Comparison of ENCODE assay signal across 34 cellular contexts in genomic region chr2:127309468-127309867, GRCh38. TPM values are rescaled to one million over a fixed set of nuclear protein-coding genes. Genes with fewer than 3 reads are reported as not detected.
DNase-seq lines count a peak whose midpoint lies in the region; ATAC-seq, FAIRE-seq and TF ChIP-seq lines count a peak whose summit lies in the region.
"Had no signal": no experiment of that assay in that cellular context is flagged by ENCODE, and none has a peak within 500 bp of the region (broad histone marks: within the 10 kb centered on the region; RNA-seq: fewer than 3 reads in every experiment).

No MANE protein-coding gene starts in this region.

- H2AFZ ChIP-seq in HepG2 (ENCODE audit: low read length) (no peak overlapping the region), K562 (ENCODE audit: low read depth, low read length) (no peak overlapping the region)

- in situ Hi-C loops in HepG2 (cut with HindIII; ENCODE audit: extremely low pct_ligation_motif_present, low pct_unique_long_range_greater_than_20kb) = no loop called here
- in situ Hi-C loops in K562 (cut with MboI) = no loop called here

- H3K27ac ChIP-seq in HepG2 (ENCODE audit: extremely low read length, insufficient read depth, low read length) (no peak overlapping the region), right lobe of liver (no peak overlapping the region), A549 (no peak overlapping the region), K562 (ENCODE audit: extremely low read depth, low read depth, low read length) (no peak overlapping the region)
- H3K27ac ChIP-seq: 22Rv1; BLaER1; BLaER1 treated with 17β-estradiol and CSF1 and Interleukin-3, amounts not matched to agents 10 nM and 100 nM; C4-2B had no signal

- no peak for FAIRE-seq in HepG2 (lab: Jason Lieb, UNC)
- no peak for FAIRE-seq in A549 (lab: Jason Lieb, UNC)
- FAIRE-seq in K562 (lab: Jason Lieb, UNC) = no peak
- FAIRE-seq: A204.1, D721Med had no signal

- H4K20me1 ChIP-seq in HepG2 (ENCODE audit: insufficient read depth, low read length) = no peaks in the 10 kb centered on the region
- no peaks in the 10 kb centered on the region for H4K20me1 ChIP-seq in K562 (replicated peaks; ENCODE audit: control insufficient read depth, insufficient read depth, low read length)
- H4K20me1 ChIP-seq: BLaER1 had no signal

- CTCF ChIA-PET in HepG2 (lab: Yijun Ruan, JAX; ENCODE audit: low intra/inter-chr PET ratio, low total read pairs) = no interaction called here
- CTCF ChIA-PET in A549 (lab: Yijun Ruan, JAX) = interaction anchor here (0.9 to 1.6 kb wide), 4 partner anchors 10 to 170 kb away, joined by 3 to 9 read pairs (median 4); no protein-coding TSS in a partner anchor
- CTCF ChIA-PET in K562 (lab: Yijun Ruan, JAX; ENCODE audit: low intra/inter-chr PET ratio) = no interaction called here

- H3K27me3 ChIP-seq in HepG2 (ENCODE audit: control insufficient read depth in 1 of 2, insufficient read depth in 2 of 2, low read length in 2 of 2) = no peaks in the 10 kb centered on the region
- H3K27me3 ChIP-seq in right lobe of liver = no peaks in the 10 kb centered on the region
- no peaks in the 10 kb centered on the region for H3K27me3 ChIP-seq in K562 (ENCODE audit: control insufficient read depth in 2 of 2, insufficient read depth in 2 of 2, low read length in 2 of 2)
- H3K27me3 ChIP-seq: BE2C; BLaER1; BLaER1 treated with 17β-estradiol and CSF1 and Interleukin-3, amounts not matched to agents 10 nM and 100 nM had no signal

- H3K4me3 Mint-ChIP-seq in T-helper 17 cell = no peak overlapping the region
- H3K4me3 Mint-ChIP-seq: B cell; CD14-positive monocyte; CD4-positive, alpha-beta memory T cell; CD4-positive, alpha-beta T cell; CD4-positive, CD25-positive, alpha-beta regulatory T cell; CD8-positive, alpha-beta memory T cell; CD8-positive, alpha-beta T cell had no signal

- H3K4me1 Mint-ChIP-seq in T-helper 17 cell = no peaks in the 10 kb centered on the region
- H3K4me1 Mint-ChIP-seq: CD4-positive, alpha-beta memory T cell; CD8-positive, alpha-beta memory T cell had no signal

- H3K9ac ChIP-seq in HepG2 (ENCODE audit: insufficient read depth, low read depth, low read length) (no peak overlapping the region), K562 (ENCODE audit: insufficient read depth in 1 of 2, low read depth in 2 of 2, low read length in 2 of 2) (no peak overlapping the region)
- H3K9ac ChIP-seq: BLaER1; BLaER1 treated with 17β-estradiol and CSF1 and Interleukin-3, amounts not matched to agents 10 nM and 100 nM had no signal

- BruUV-seq in HepG2 (replicated peaks; lab: Mats Ljungman, UMichigan) (no TSS peak), K562 (replicated peaks; lab: Mats Ljungman, UMichigan) (no TSS peak)

- intact Hi-C loops in HepG2 (cut with micrococcal nuclease; ENCODE audit: unreplicated experiment) = no loop called here
- intact Hi-C loops in right lobe of liver (cut with DNase I) = no loop called here
- intact Hi-C loops in K562 (cut with micrococcal nuclease) = no loop called here

- H3K4me2 ChIP-seq in HepG2 (ENCODE audit: low read depth, low read length) (no peak overlapping the region), A549 (no peak overlapping the region), K562 (ENCODE audit: insufficient read depth, low read length) (no peak overlapping the region)
- H3K4me2 ChIP-seq: BLaER1; BLaER1 treated with 17β-estradiol and CSF1 and Interleukin-3, amounts not matched to agents 10 nM and 100 nM had no signal

- no peaks in the 10 kb centered on the region for H3K9me1 ChIP-seq in K562 (ENCODE audit: control insufficient read depth, insufficient read depth, low read length)

- H3K27ac Mint-ChIP-seq in T-helper 17 cell = no peak overlapping the region
- H3K27ac Mint-ChIP-seq: B cell; CD4-positive, alpha-beta T cell; CD4-positive, CD25-positive, alpha-beta regulatory T cell; CD8-positive, alpha-beta memory T cell; CD8-positive, alpha-beta T cell had no signal

- peaks cover 13% of the 10 kb centered on the region for H3K4me1 ChIP-seq in HepG2 (ENCODE audit: insufficient read depth, low read length)
- H3K4me1 ChIP-seq in right lobe of liver = no peaks in the 10 kb centered on the region
- H3K4me1 ChIP-seq in A549 = no peaks in the 10 kb centered on the region
- no peaks in the 10 kb centered on the region for H3K4me1 ChIP-seq in K562 (replicated peaks in 1 of 2; ENCODE audit: control insufficient read depth in 2 of 2, insufficient read depth in 2 of 2, low read length in 2 of 2)
- H3K4me1 ChIP-seq: BE2C, BLaER1 had no signal

- TF ChIP-seq CTCF in HepG2 (CRISPR knock-in tag; IDR thresholded peaks at IDR 0.05) (no peak), right lobe of liver (IDR thresholded peaks at IDR 0.05) (no peak), A549 (IDR thresholded peaks at IDR 0.05) (no peak), K562 (IDR thresholded peaks at IDR 0.05 in 2 of 3, conservative IDR thresholded peaks at IDR 0.05 in 1 of 3; ENCODE audit: insufficient read depth in 2 of 3, low read depth in 1 of 3, low read length in 3 of 3) (no peak)

- H3K79me2 ChIP-seq in HepG2 (ENCODE audit: insufficient read depth, low read length) = no peaks in the 10 kb centered on the region
- H3K79me2 ChIP-seq in K562 (ENCODE audit: control insufficient read depth, insufficient read depth, low read length) = no peaks in the 10 kb centered on the region

- POLR2A ChIA-PET in HepG2 (lab: Yijun Ruan, JAX) = interaction anchor here (1.1 kb wide), 1 partner anchor 15 kb away, joined by 5 read pairs; the partner anchor contains the start of gene ERCC3
- POLR2A ChIA-PET in A549 (lab: Yijun Ruan, JAX) = interaction anchor here (1.4 kb wide), 1 partner anchor 15 kb away, joined by 6 read pairs; the partner anchor contains the start of gene ERCC3
- POLR2A ChIA-PET in K562 (lab: Yijun Ruan, JAX) = interaction anchor here (1.1 kb wide), 1 partner anchor 15 kb away, joined by 3 read pairs; the partner anchor contains the start of gene ERCC3

- TF ChIP-seq POLR2A in HepG2 (IDR thresholded peaks at IDR 0.05; ENCODE audit: insufficient read depth in 1 of 2, low read depth in 2 of 2, low read length in 2 of 2) (no peak), right lobe of liver (IDR thresholded peaks at IDR 0.05) (no peak), A549 (IDR thresholded peaks at IDR 0.05; ENCODE audit: low read length) (no peak), K562 (conservative IDR thresholded peaks at IDR 0.05) (no peak)

- no peak for TF ChIP-seq RAD21 in HepG2 (CRISPR knock-in tag; IDR thresholded peaks at IDR 0.05)
- TF ChIP-seq RAD21 in A549 (conservative IDR thresholded peaks at IDR 0.05 in 1 of 2, IDR thresholded peaks at IDR 0.05 in 1 of 2) = no peak
- no peak for TF ChIP-seq RAD21 in K562 (CRISPR knock-in tag; conservative IDR thresholded peaks at IDR 0.05 in 1 of 2, IDR thresholded peaks at IDR 0.05 in 1 of 2)

- H3K9me3 ChIP-seq in HepG2 (ENCODE audit: low read length) (no peaks in the 10 kb centered on the region), right lobe of liver (no peaks in the 10 kb centered on the region), A549 (no peaks in the 10 kb centered on the region), K562 (replicated peaks; ENCODE audit: control insufficient read depth, insufficient read depth, low read depth, low read length) (no peaks in the 10 kb centered on the region), T-helper 17 cell (ENCODE audit: control insufficient read depth, low read length, poor library complexity, severe bottlenecking) (no peaks in the 10 kb centered on the region)
- H3K9me3 ChIP-seq: BE2C; BLaER1; BLaER1 treated with 17β-estradiol and CSF1 and Interleukin-3, amounts not matched to agents 10 nM and 100 nM; Caco-2 had no signal

- ATAC-seq in HepG2 (no peak), right lobe of liver (no peak), A549 (no peak), K562 (no peak), T-helper 17 cell (no peak)
- ATAC-seq: CD8-positive, alpha-beta T cell had no signal

- H3K36me3 Mint-ChIP-seq in T-helper 17 cell (ENCODE audit: low read depth) = peaks cover 2% of the 10 kb centered on the region

- H3K4me3 ChIP-seq in HepG2 (replicated peaks in 1 of 3; ENCODE audit: insufficient read depth in 1 of 3, low read depth in 2 of 3, low read length in 3 of 3) (no peak overlapping the region), right lobe of liver (no peak overlapping the region), A549 (no peak overlapping the region), K562 (no peak overlapping the region)
- H3K4me3 ChIP-seq: BLaER1; BLaER1 treated with 17β-estradiol and CSF1 and Interleukin-3, amounts not matched to agents 10 nM and 100 nM had no signal

- peaks cover 27 to 78% of the 10 kb centered on the region in 2 experiments for H3K36me3 ChIP-seq in HepG2 (replicated peaks in 1 of 2; ENCODE audit: control insufficient read depth in 1 of 2, insufficient read depth in 2 of 2, low read length in 2 of 2)
- peaks cover 0 to 60% (median 21%) of the 10 kb centered on the region in 4 donors for H3K36me3 ChIP-seq in right lobe of liver
- H3K36me3 ChIP-seq in K562 (ENCODE audit: control insufficient read depth, insufficient read depth, low read length) = peaks cover 55% of the 10 kb centered on the region
- H3K36me3 ChIP-seq: BE2C had no signal

- TF ChIP-seq EP300 in HepG2 (IDR thresholded peaks at IDR 0.05; ENCODE audit: low read depth in 2 of 2, low read length in 2 of 2) (no peak), HepG2 (CRISPR knock-in tag; IDR thresholded peaks at IDR 0.05; ENCODE audit: borderline replicate concordance) (no peak), A549 (IDR thresholded peaks at IDR 0.05) (no peak), K562 (IDR thresholded peaks at IDR 0.05; ENCODE audit: low read length) (no peak)

- no peak for DNase-seq in HepG2 (ENCODE audit: low spot score)
- no peak for DNase-seq in right lobe of liver
- no peak for DNase-seq in A549 (ENCODE audit: low read depth in 1 of 2, low spot score in 1 of 2)
- DNase-seq in K562 (ENCODE audit: extremely low read depth in 1 of 4, low spot score in 3 of 4) = no peak
- no peak for DNase-seq in putamen (ENCODE audit: low spot score)
- DNase-seq in T-helper 17 cell = no peak
- DNase-seq: 8988T; ACHN; AML-193; BE2C; C1 segment of cervical spinal cord; Caco-2; Calu3; CD4-positive, alpha-beta memory T cell; CD4-positive, alpha-beta T cell; CD4-positive, CD25-positive, alpha-beta regulatory T cell; CD8-positive, alpha-beta memory T cell; CD8-positive, alpha-beta T cell; COR-L47; DMS 273 treated with DMSO at 0.1 percent for 48 hours; DMS153; DMS53; DMS79; DMS79 treated with DMSO at 0.1 percent for 48 hours; DND-41; EL had no signal

- WGBS in HepG2 (ENCODE audit: low lambda C conversion rate) = over 99% methylated on average over 4 of the region's 4 CpGs
- WGBS in right lobe of liver (ENCODE audit: insufficient coverage, low coverage, low lambda C conversion rate, missing lambda C conversion rate) = 89% methylated on average over 4 of the region's 4 CpGs
- WGBS in A549 (ENCODE audit: missing lambda C conversion rate) = 84% methylated on average over 4 of the region's 4 CpGs
- WGBS in K562 (ENCODE audit: insufficient coverage, low coverage, missing lambda C conversion rate) = 79% methylated on average over 4 of the region's 4 CpGs

- H3K27me3 Mint-ChIP-seq in T-helper 17 cell = no peaks in the 10 kb centered on the region
- H3K27me3 Mint-ChIP-seq: B cell; CD4-positive, alpha-beta memory T cell; CD4-positive, alpha-beta T cell; CD4-positive, CD25-positive, alpha-beta regulatory T cell; CD8-positive, alpha-beta memory T cell had no signal

RNA-seq across cellular contexts. Expression of gene ERCC3, which starts 15.5 kb away (rescaled TPM):
- total RNA-seq in HepG2 (2016; rRNA removed; fragmentation: Illumina TruSeq; extraction: Trizol) (43.3 and 49.7 TPM in 2 replicates), right lobe of liver (10 to 100 TPM; 13.5 to 17.3 (median 16.0) TPM), K562 (2014; rRNA removed) (26.8 and 29.0 TPM in 2 replicates), K562 (2014; rRNA removed; fragmentation: Illumina TruSeq; extraction: Trizol) (43.1 and 47.0 TPM in 2 replicates), K562 (2015; rRNA removed; fragmentation: Illumina TruSeq; extraction: Trizol) (44.9 and 46.6 TPM in 2 replicates), K562 (2021) (37.5 and 39.9 TPM in 2 replicates), T-helper 17 cell (10 to 100 TPM; 33.5 to 43.5 TPM)
- 14.8 and 17.3 TPM in 2 replicates for total RNA-seq in HepG2 (2016; cell fraction: cytosol; rRNA removed; fragmentation: Illumina TruSeq; extraction: Trizol; ENCODE audit: low read depth)
- 46.8 and 50.6 TPM in 2 replicates for total RNA-seq in HepG2 (2016; cell fraction: insoluble cytoplasmic fraction; rRNA removed; fragmentation: Illumina TruSeq; extraction: Trizol)
- 17.0 and 21.7 TPM in 2 replicates for total RNA-seq in HepG2 (2016; cell fraction: membrane; rRNA removed; fragmentation: Illumina TruSeq; extraction: Trizol)
- 59.2 and 72.7 TPM in 2 replicates for total RNA-seq in HepG2 (2016; cell fraction: nucleus; rRNA removed; fragmentation: Illumina TruSeq; extraction: Trizol)
- polyA plus RNA-seq in HepG2 (2011; rRNA removed) (64.6 and 70.5 TPM in 2 replicates), A549 (2011; rRNA removed) (68.3 and 79.0 TPM in 2 replicates), A549 (2017; fragmentation: RNase III; extraction: RNeasy Plus Mini Kit Qiagen cat#74134 plus additional on column Dnase treatment) (51.0 to 57.9 TPM (median 55.7 TPM) in 3 replicates), K562 (2011; rRNA removed) (52.9 and 56.0 TPM in 2 replicates), K562 (2014; fragmentation: Illumina TruSeq; extraction: Trizol) (56.7 and 61.5 TPM in 2 replicates), K562 (2014; fragmentation: Nextera tagmentation; extraction: Ambion mirVana) (10 to 100 TPM; 17.9 to 32.8 TPM), K562 (2014; rRNA removed) (46.2 and 47.1 TPM in 2 replicates)
- 46.5 and 46.6 TPM in 2 replicates for polyA plus RNA-seq in HepG2 (2011; cell fraction: cytosol; rRNA removed)
- 198 and 200 TPM in 2 replicates for polyA plus RNA-seq in HepG2 (2011; cell fraction: nucleus; rRNA removed)
- 43.8 and 45.9 TPM in 2 replicates for polyA plus RNA-seq in HepG2 (2012)
- 3.3 and 3.5 TPM in 2 replicates for polyA plus RNA-seq in HepG2 (2016; cell fraction: cytosol; fragmentation: Illumina TruSeq; extraction: Trizol; ENCODE audit: low read depth)
- polyA plus RNA-seq in HepG2 (2016; cell fraction: insoluble cytoplasmic fraction; fragmentation: Illumina TruSeq; extraction: Trizol; ENCODE audit: low read depth) = 47.6 and 51.3 TPM in 2 replicates
- 8.6 and 9.9 TPM in 2 replicates for polyA plus RNA-seq in HepG2 (2016; cell fraction: membrane; fragmentation: Illumina TruSeq; extraction: Trizol; ENCODE audit: low read depth)
- polyA plus RNA-seq in HepG2 (2016; cell fraction: nucleus; fragmentation: Illumina TruSeq; extraction: Trizol; ENCODE audit: insufficient read depth, low read depth) = 136 and 153 TPM in 2 replicates
- 66.1 and 73.9 TPM in 2 replicates for polyA minus RNA-seq in HepG2 (2011; rRNA and poly(A)+ RNA removed; ENCODE audit: low replicate concordance)
- polyA minus RNA-seq in HepG2 (2011; cell fraction: cytosol; rRNA and poly(A)+ RNA removed) = 20.4 and 24.3 TPM in 2 replicates
- polyA minus RNA-seq in HepG2 (2011; cell fraction: nucleus; rRNA and poly(A)+ RNA removed) = 106 and 124 TPM in 2 replicates
- polyA plus RNA-seq in A549 (2012; cell fraction: cytosol; rRNA removed) = 60.0 and 62.2 TPM in 2 replicates
- polyA plus RNA-seq in A549 (2012; cell fraction: nucleus; rRNA removed) = 106 and 124 TPM in 2 replicates
- polyA minus RNA-seq in A549 (2011; rRNA and poly(A)+ RNA removed) = 51.3 and 63.6 TPM in 2 replicates
- 138 and 178 TPM in 2 replicates for total RNA-seq in K562 (2011; cell fraction: chromatin; rRNA removed; ENCODE audit: low replicate concordance)
- total RNA-seq in K562 (2011; cell fraction: nucleolus; rRNA removed) = 77.4 and 82.9 TPM in 2 replicates
- total RNA-seq in K562 (2011; cell fraction: nucleoplasm; rRNA removed) = 89.8 and 92.7 TPM in 2 replicates
- 37.8 and 40.1 TPM in 2 replicates for polyA plus RNA-seq in K562 (2011; cell fraction: cytosol; rRNA removed)
- polyA plus RNA-seq in K562 (2011; cell fraction: nucleus; rRNA removed) = 180 and 192 TPM in 2 replicates
- polyA plus RNA-seq in K562 (2012) = 33.1 and 33.7 TPM in 2 replicates
- 46.8 and 54.1 TPM in 2 replicates for polyA minus RNA-seq in K562 (2011; rRNA and poly(A)+ RNA removed)
- 19.6 and 21.8 TPM in 2 replicates for polyA minus RNA-seq in K562 (2011; cell fraction: cytosol; rRNA and poly(A)+ RNA removed)
- polyA minus RNA-seq in K562 (2011; cell fraction: nucleus; rRNA and poly(A)+ RNA removed) = 60.5 and 99.2 TPM in 2 replicates

Comparison
In these comparisons a context has a peak if more than half of its experiments do, and no peak if none do; other contexts are left out.
1. Of the 241 proteins assayed by ChIP-seq in both HepG2 and K562: peak only in HepG2: MAFF, MAFK and RBM22; only in K562: none; in both: none; in neither: 238.